Comparison of ENCODE assay signal across 8 cellular contexts in the genomic region with DNA sequence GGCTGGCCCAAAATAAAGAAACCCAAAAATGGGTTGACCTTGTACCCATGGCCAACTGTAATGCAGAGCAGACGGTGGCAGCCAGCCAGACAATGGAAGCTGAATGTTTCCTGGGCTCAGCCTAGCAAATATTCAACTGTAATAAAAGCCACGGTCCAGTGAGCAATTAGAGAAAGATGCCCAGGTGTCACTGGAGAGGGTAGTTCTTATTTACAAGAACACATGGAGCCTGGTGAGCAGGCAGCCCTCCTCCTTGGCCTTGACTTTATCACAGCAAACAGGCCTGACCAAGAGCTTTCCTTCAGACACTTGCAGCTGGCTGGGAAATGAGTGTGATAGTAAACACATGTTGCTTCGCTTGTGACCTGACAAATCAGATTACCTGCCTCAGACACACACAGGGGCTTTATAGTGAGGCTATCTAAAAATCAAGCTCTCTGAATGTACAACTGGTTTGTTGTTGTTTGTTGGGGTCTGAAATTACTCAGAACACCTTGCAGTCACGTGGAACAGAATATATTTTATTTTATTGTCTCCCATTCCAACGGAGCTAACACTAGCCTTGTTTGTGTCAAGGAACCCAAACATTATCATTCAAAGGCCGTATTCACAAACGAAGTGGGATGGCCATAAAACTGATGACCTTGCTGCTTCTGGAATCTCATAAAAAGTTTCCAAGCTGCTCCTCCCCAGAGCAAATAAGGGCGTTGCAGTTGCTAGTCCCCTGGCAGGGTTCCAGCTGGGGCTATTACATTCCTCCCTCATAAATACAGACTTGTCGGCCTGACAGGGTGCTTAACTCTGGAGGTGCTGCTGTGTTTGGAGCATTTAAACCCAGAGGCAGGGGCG.
A peak's percentile ranks its signal among the peaks of the same experiment; 100 is the strongest.
DNase-seq lines count a peak whose midpoint lies in the region; ATAC-seq and TF ChIP-seq lines count a peak whose summit lies in the region.

No MANE protein-coding gene starts in this region.

- ATAC-seq in HG02870 (IDR thresholded peaks at IDR 0.05; ENCODE audit: unreplicated experiment) (no peak), GM18511 (IDR thresholded peaks at IDR 0.05; ENCODE audit: unreplicated experiment) (no peak)
- no peak for ATAC-seq in CD4-positive, alpha-beta T cell (ENCODE audit: poor library complexity)

- H3K4me1 Mint-ChIP-seq in HFFc6 (ENCODE audit: low read depth) (peaks cover 39% of the 10 kb centered on the region), progenitor cell of endocrine pancreas (ENCODE audit: low read depth) (peaks cover 30% of the 10 kb centered on the region)
- no peaks in the 10 kb centered on the region for H3K4me1 Mint-ChIP-seq in CD4-positive, alpha-beta T cell (ENCODE audit: low read depth)

- POLR2A ChIA-PET in CD4-positive, alpha-beta T cell (lab: Charles Lee), result no interaction called here

- TF ChIP-seq CTCF in HFFc6 (IDR thresholded peaks at IDR 0.05) (no peak), progenitor cell of endocrine pancreas (IDR thresholded peaks at IDR 0.05; ENCODE audit: unreplicated experiment) (no peak)
- no peak for TF ChIP-seq CTCF in CD4-positive, alpha-beta T cell (IDR thresholded peaks at IDR 0.05)

- H3K36me3 Mint-ChIP-seq in HFFc6 (ENCODE audit: low read depth), result no peaks in the 10 kb centered on the region; the same call in 1 of the 2 replicates
- H3K36me3 Mint-ChIP-seq in progenitor cell of endocrine pancreas (ENCODE audit: insufficient read depth), result no peaks in the 10 kb centered on the region
- no peaks in the 10 kb centered on the region for H3K36me3 Mint-ChIP-seq in CD4-positive, alpha-beta T cell (ENCODE audit: low read depth)

- no peaks in the 10 kb centered on the region for H3K9me3 ChIP-seq in CD4-positive, alpha-beta T cell (ENCODE audit: control insufficient read depth, low read length)

- H3K27me3 Mint-ChIP-seq in HFFc6 (ENCODE audit: insufficient read depth) (peaks cover 2% of the 10 kb centered on the region), progenitor cell of endocrine pancreas (no peaks in the 10 kb centered on the region)
- H3K27me3 Mint-ChIP-seq in CD4-positive, alpha-beta T cell, result no peaks in the 10 kb centered on the region

- CTCF ChIA-PET in CD4-positive, alpha-beta T cell (lab: Charles Lee), result no interaction called here

- intact Hi-C loops in CD4-positive, alpha-beta T cell (cut with DNase I, micrococcal nuclease), result no loop called here

- in situ Hi-C loops in KBM-7 (cut with MboI; ENCODE audit: low pct_unique_long_range_greater_than_20kb, low sequenced_read_pairs), result no loop called here

- H3K27me3 ChIP-seq in CD4-positive, alpha-beta T cell (ENCODE audit: control insufficient read depth, insufficient read depth, low read length), result no peaks in the 10 kb centered on the region

- H3K27ac Mint-ChIP-seq in HFFc6, result peak overlapping the region; percentile 45; the same call in 1 of the 2 replicates
- peak overlapping the region; percentile 81 for H3K27ac Mint-ChIP-seq in progenitor cell of endocrine pancreas
- H3K27ac Mint-ChIP-seq in CD4-positive, alpha-beta T cell, result no peak overlapping the region

- DNase-seq in HFFc6 (peak; percentile 89), NCI-H774 (lab: John Stamatoyannopoulos, UW) (peak; percentile 77), fibroblast of gingiva (ENCODE audit: low read depth) (peak; percentile 26), progenitor cell of endocrine pancreas (ENCODE audit: low spot score, unreplicated experiment) (no peak), KBM-7 (no peak)
- no peak for DNase-seq in CD4-positive, alpha-beta T cell

- H3K27ac ChIP-seq in CD4-positive, alpha-beta T cell (ENCODE audit: low read depth, low read length), result no peak overlapping the region

- H3K4me3 Mint-ChIP-seq in HFFc6, result peak overlapping the region; percentile 18; the same call in 1 of the 2 replicates
- H3K4me3 Mint-ChIP-seq in progenitor cell of endocrine pancreas (ENCODE audit: low read depth), result peak overlapping the region; percentile 22
- H3K4me3 Mint-ChIP-seq in CD4-positive, alpha-beta T cell, result no peak overlapping the region

- H3K9me3 Mint-ChIP-seq in HFFc6, result no peaks in the 10 kb centered on the region
- no peaks in the 10 kb centered on the region for H3K9me3 Mint-ChIP-seq in progenitor cell of endocrine pancreas (ENCODE audit: low read depth)
- H3K9me3 Mint-ChIP-seq in CD4-positive, alpha-beta T cell, result no peaks in the 10 kb centered on the region

Comparison
In these comparisons a context has a peak if more than half of its experiments do, and no peak if none do; other contexts are left out.
1. DNase-seq: peak in HFFc6 (single experiment), NCI-H774 (single experiment) and fibroblast of gingiva (single experiment); none in progenitor cell of endocrine pancreas (single experiment), CD4-positive, alpha-beta T cell (0 of 10) and KBM-7 (single experiment).